12 cellular contexts compared by ENCODE assay signal in genomic region chr13:87498681-87499080, GRCh38.
A peak's percentile ranks its signal among the peaks of the same experiment; 100 is the strongest.
DNase-seq lines count a peak whose midpoint lies in the region; ATAC-seq and TF ChIP-seq lines count a peak whose summit lies in the region.
"Had no signal": no experiment of that assay in that cellular context is flagged by ENCODE, and none has a peak within 500 bp of the region (broad histone marks: within the 10 kb centered on the region; RNA-seq: fewer than 3 reads in every experiment).

No MANE protein-coding gene starts in this region.

- H3K23ac ChIP-seq in mesendoderm (ENCODE audit: low read length) = no peak overlapping the region

- H4K8ac ChIP-seq in mesendoderm (ENCODE audit: low read depth, low read length) = no peak overlapping the region

- no peaks in the 10 kb centered on the region for H3K79me1 ChIP-seq in mesendoderm (ENCODE audit: low read length)

- H2AFZ ChIP-seq in GM23338 = no peak overlapping the region

- no peak for TF ChIP-seq POLR2A in suprapubic skin (IDR thresholded peaks at IDR 0.05)

- H3K18ac ChIP-seq in mesendoderm (ENCODE audit: low read length) = no peak overlapping the region

- H3K4me1 Mint-ChIP-seq in GM23338 = peaks cover 2% of the 10 kb centered on the region; the same call in 1 of the 3 replicates

- no peak overlapping the region for H2BK15ac ChIP-seq in mesendoderm (replicated peaks; ENCODE audit: low read depth)

- no peaks in the 10 kb centered on the region for H3K36me3 ChIP-seq in GM23338 (ENCODE audit: insufficient read depth)
- no peaks in the 10 kb centered on the region for H3K36me3 ChIP-seq in mesendoderm (ENCODE audit: control insufficient read depth, insufficient read depth, low read length)
- no peaks in the 10 kb centered on the region for H3K36me3 ChIP-seq in suprapubic skin
- H3K36me3 ChIP-seq: BLaER1 had no signal

- no peak overlapping the region for H3K4me3 Mint-ChIP-seq in GM23338

- no peak overlapping the region for H2BK120ac ChIP-seq in mesendoderm (ENCODE audit: low read depth, low read length)

- H3K56ac ChIP-seq in mesendoderm (ENCODE audit: low read length) = no peak overlapping the region

- H3K4me2 ChIP-seq in GM23338 (no peak overlapping the region), mesendoderm (ENCODE audit: low read length) (no peak overlapping the region)
- H3K4me2 ChIP-seq: BLaER1 had no signal

- no peak for ATAC-seq in GM23338
- ATAC-seq in HG02938 (IDR thresholded peaks at IDR 0.05; ENCODE audit: unreplicated experiment) = no peak
- ATAC-seq in GM18511 (IDR thresholded peaks at IDR 0.05; ENCODE audit: unreplicated experiment) = no peak
- ATAC-seq: esophagus mucosa had no signal

- no peak overlapping the region for H3K27ac Mint-ChIP-seq in GM23338

- H2BK5ac ChIP-seq in mesendoderm (ENCODE audit: low read length) = no peak overlapping the region

- H3K79me2 ChIP-seq in GM23338 (replicated peaks; ENCODE audit: insufficient read depth) = no peaks in the 10 kb centered on the region
- no peaks in the 10 kb centered on the region for H3K79me2 ChIP-seq in mesendoderm (ENCODE audit: control insufficient read depth, insufficient read depth, low read length)

- no peaks in the 10 kb centered on the region for H3K27me3 ChIP-seq in GM23338 (ENCODE audit: insufficient read depth)
- no peaks in the 10 kb centered on the region for H3K27me3 ChIP-seq in mesendoderm (ENCODE audit: insufficient read depth, low read length, poor library complexity)
- H3K27me3 ChIP-seq in suprapubic skin = no peaks in the 10 kb centered on the region
- H3K27me3 ChIP-seq: BLaER1 had no signal

- no peak overlapping the region for H3K4ac ChIP-seq in mesendoderm (ENCODE audit: low read depth, low read length)

- H3K9me3 Mint-ChIP-seq in GM23338 = no peaks in the 10 kb centered on the region

- WGBS in mesendoderm (ENCODE audit: extremely low coverage, insufficient coverage, low lambda C conversion rate) = 100% methylated on average over 1 of the region's 2 CpGs
- WGBS in suprapubic skin = 41% methylated on average over 2 of the region's 2 CpGs

- no peak overlapping the region for H3K4me3 ChIP-seq in GM23338
- no peak overlapping the region for H3K4me3 ChIP-seq in astrocyte of the cerebellum (ENCODE audit: low read depth, low read length)
- H3K4me3 ChIP-seq in mesendoderm (ENCODE audit: low read length) = no peak overlapping the region
- no peak overlapping the region for H3K4me3 ChIP-seq in suprapubic skin
- H3K4me3 ChIP-seq: BLaER1 had no signal

- no peak overlapping the region for H2AK5ac ChIP-seq in mesendoderm (ENCODE audit: low read length)

- no peak overlapping the region for H4K5ac ChIP-seq in mesendoderm (ENCODE audit: low read length)

- TF ChIP-seq EP300 in suprapubic skin (IDR thresholded peaks at IDR 0.05) = no peak

- DNase-seq in GM23338 (ENCODE audit: low spot score) (peak; percentile 42), NAMALWA (ENCODE audit: low spot score) (peak; percentile 25), astrocyte of the cerebellum (ENCODE audit: low read depth) (peak; percentile 42), mesendoderm (peak; percentile 14), KG1 (lab: John Stamatoyannopoulos, UW) (no peak), suprapubic skin (ENCODE audit: low spot score in 2 of 2) (no peak)
- DNase-seq: activated gamma-delta T cell, NCI-H2107 had no signal

- no peaks in the 10 kb centered on the region for H3K27me3 Mint-ChIP-seq in GM23338 (ENCODE audit: insufficient read depth, low read depth, poor library complexity)

- in situ Hi-C loops in astrocyte of the cerebellum (cut with HindIII; ENCODE audit: low sequenced_read_pairs) = no loop called here

- H3K27ac ChIP-seq in GM23338 (ENCODE audit: low read depth) (no peak overlapping the region), mesendoderm (ENCODE audit: low read depth, low read length) (no peak overlapping the region), suprapubic skin (no peak overlapping the region)
- H3K27ac ChIP-seq: BLaER1 had no signal

- TF ChIP-seq CTCF in GM23338 (conservative IDR thresholded peaks at IDR 0.05; ENCODE audit: low read depth in 2 of 2) (no peak), astrocyte of the cerebellum (IDR thresholded peaks at IDR 0.05; ENCODE audit: low read depth, low read length, missing control alignments) (no peak), suprapubic skin (IDR thresholded peaks at IDR 0.05) (no peak)

- no peaks in the 10 kb centered on the region for H3K4me1 ChIP-seq in GM23338 (ENCODE audit: insufficient read depth)
- no peaks in the 10 kb centered on the region for H3K4me1 ChIP-seq in mesendoderm (ENCODE audit: control insufficient read depth, low read depth, low read length)
- H3K4me1 ChIP-seq in suprapubic skin = no peaks in the 10 kb centered on the region
- H3K4me1 ChIP-seq: BLaER1 had no signal

- no peaks in the 10 kb centered on the region for H3K9me2 ChIP-seq in GM23338 (ENCODE audit: insufficient read depth)

- H3F3A ChIP-seq in GM23338 (replicated peaks; ENCODE audit: low read depth) = no peaks in the 10 kb centered on the region

- no peak overlapping the region for H3K9ac ChIP-seq in mesendoderm (ENCODE audit: low read length)
- H3K9ac ChIP-seq: BLaER1 had no signal

- no peaks in the 10 kb centered on the region for H4K20me1 ChIP-seq in GM23338 (replicated peaks; ENCODE audit: insufficient read depth)
- H4K20me1 ChIP-seq: BLaER1 had no signal

- no peaks in the 10 kb centered on the region for H3K9me3 ChIP-seq in suprapubic skin
- H3K9me3 ChIP-seq: BLaER1 had no signal

- no peaks in the 10 kb centered on the region for H3K36me3 Mint-ChIP-seq in GM23338 (ENCODE audit: low read depth)

TF ChIP-seq in GM23338, 12 proteins besides CTCF, POLR2A, EP300 and RAD21:
- TF ChIP-seq EZH2 (IDR thresholded peaks at IDR 0.05; ENCODE audit: low read depth, unreplicated experiment) (no peak), REST (IDR thresholded peaks at IDR 0.05; ENCODE audit: unreplicated experiment) (peak; percentile 82)

Comparison
In these comparisons a context has a peak if more than half of its experiments do, and no peak if none do; other contexts are left out.
1. DNase-seq: peak in GM23338 (single experiment), NAMALWA (single experiment), astrocyte of the cerebellum (single experiment) and mesendoderm (single experiment); none in KG1 (single experiment) and suprapubic skin (0 of 2).